20 cellular contexts compared by ENCODE assay signal in genomic region chr6:118992186-118992795, GRCh38. TPM values are rescaled to one million over a fixed set of nuclear protein-coding genes. Genes with fewer than 3 reads are reported as not detected.
DNase-seq lines count a peak whose midpoint lies in the region; TF ChIP-seq lines count a peak whose summit lies in the region.
"Had no signal": no experiment of that assay in that cellular context is flagged by ENCODE, and none has a peak within 500 bp of the region (broad histone marks: within the 10 kb centered on the region; RNA-seq: fewer than 3 reads in every experiment).

No MANE protein-coding gene starts in this region.

- no peaks in the 10 kb centered on the region for H3K4me1 Mint-ChIP-seq in activated naive CD4-positive, alpha-beta T cell treated with anti-CD3 and anti-CD28 coated beads, Interleukin-2, amount 50 U/mL, for 24 hours
- H3K4me1 Mint-ChIP-seq in activated naive CD4-positive, alpha-beta T cell treated with anti-CD3 and anti-CD28 coated beads for 36 hours (ENCODE audit: low read depth): no peaks in the 10 kb centered on the region
- H3K4me1 Mint-ChIP-seq: CD4-positive, alpha-beta memory T cell had no signal

- DNase-seq in activated naive CD4-positive, alpha-beta T cell treated with anti-CD3 and anti-CD28 coated beads for 36 hours: no peak
- DNase-seq in NCI-H524 treated with DMSO at 0.1 percent for 48 hours (lab: John Stamatoyannopoulos, UW) (peak; percentile 67), PC-9 (no peak), trophoblast cell (peak; percentile 77 to 86), osteoblast (ENCODE audit: insufficient read length, low spot score, missing footprints) (no peak), spleen (no peak), NAMALWA (ENCODE audit: low spot score) (no peak)
- DNase-seq: 8988T; ACHN; C1 segment of cervical spinal cord; Caco-2; CD4-positive, alpha-beta memory T cell; DMS53; DMS79 treated with DMSO at 0.1 percent for 48 hours; GF-D8; GOT3; HFFc6 had no signal

- H2AK5ac ChIP-seq in trophoblast cell (ENCODE audit: low read length): no peak overlapping the region

- H3K14ac ChIP-seq in trophoblast cell (ENCODE audit: low read length): no peak overlapping the region

- H3K4me3 ChIP-seq in PC-9 (no peak overlapping the region), trophoblast cell (ENCODE audit: low read depth, low read length) (no peak overlapping the region), osteoblast (ENCODE audit: insufficient read depth, low read length) (no peak overlapping the region), spleen (no peak overlapping the region)
- H3K4me3 ChIP-seq: A549, HAP-1 had no signal

- H3K9me3 ChIP-seq in PC-9 (ENCODE audit: insufficient read depth, low read depth) (no peaks in the 10 kb centered on the region), trophoblast cell (ENCODE audit: insufficient read depth, low read depth, low read length) (no peaks in the 10 kb centered on the region), osteoblast (ENCODE audit: low read depth, low read length) (no peaks in the 10 kb centered on the region), spleen (no peaks in the 10 kb centered on the region)
- H3K9me3 ChIP-seq: A549, Caco-2, HAP-1 had no signal

- no peak overlapping the region for H4K12ac ChIP-seq in trophoblast cell (ENCODE audit: low read depth, low read length)

- H3K4ac ChIP-seq in trophoblast cell (ENCODE audit: low read depth, low read length): no peak overlapping the region

- WGBS in trophoblast cell (ENCODE audit: extremely low coverage, insufficient coverage, insufficient read length): no CpG with 5 or more reads among the region's 4 CpGs
- WGBS in spleen, 5 donors: 82 to 95% (median 92%) methylated on average over 4 of the region's 4 CpGs

- no peak overlapping the region for H2BK5ac ChIP-seq in trophoblast cell (ENCODE audit: low read depth, low read length, poor library complexity)

- no peak overlapping the region for H2BK120ac ChIP-seq in trophoblast cell (ENCODE audit: insufficient read depth, low read length, poor library complexity)

- no peaks in the 10 kb centered on the region for H3K9me3 Mint-ChIP-seq in activated naive CD4-positive, alpha-beta T cell treated with anti-CD3 and anti-CD28 coated beads, Interleukin-2, amount 50 U/mL, for 24 hours
- no peaks in the 10 kb centered on the region for H3K9me3 Mint-ChIP-seq in activated naive CD4-positive, alpha-beta T cell treated with anti-CD3 and anti-CD28 coated beads for 36 hours
- H3K9me3 Mint-ChIP-seq: CD4-positive, alpha-beta memory T cell; HFFc6 had no signal

- CTCF ChIA-PET in activated naive CD4-positive, alpha-beta T cell treated with anti-CD3 and anti-CD28 coated beads for 36 hours (lab: Charles Lee): interaction anchor here (0.6 kb wide), 1 partner anchor 157 kb away, joined by 4 read pairs; no protein-coding TSS in a partner anchor
- CTCF ChIA-PET in PC-9 (lab: Charles Lee): no interaction called here

- no peak overlapping the region for H4K91ac ChIP-seq in trophoblast cell (ENCODE audit: low read depth, low read length)

- no peak overlapping the region for H4K8ac ChIP-seq in trophoblast cell (ENCODE audit: low read depth, low read length)

- intact Hi-C loops in activated naive CD4-positive, alpha-beta T cell treated with anti-CD3 and anti-CD28 coated beads for 36 hours (cut with micrococcal nuclease): no loop called here
- intact Hi-C loops in PC-9 (cut with micrococcal nuclease; ENCODE audit: unreplicated experiment): no loop called here
- intact Hi-C loops in spleen (cut with DNase I; ENCODE audit: low total_unique reads): no loop called here

- no peaks in the 10 kb centered on the region for H3K36me3 Mint-ChIP-seq in activated naive CD4-positive, alpha-beta T cell treated with anti-CD3 and anti-CD28 coated beads, Interleukin-2, amount 50 U/mL, for 24 hours
- peaks cover 3% of the 10 kb centered on the region for H3K36me3 Mint-ChIP-seq in activated naive CD4-positive, alpha-beta T cell treated with anti-CD3 and anti-CD28 coated beads for 36 hours (ENCODE audit: low read depth)
- H3K36me3 Mint-ChIP-seq: CD4-positive, alpha-beta memory T cell had no signal

- no peak overlapping the region for H3K4me3 Mint-ChIP-seq in activated naive CD4-positive, alpha-beta T cell treated with anti-CD3 and anti-CD28 coated beads, Interleukin-2, amount 50 U/mL, for 24 hours
- H3K4me3 Mint-ChIP-seq in activated naive CD4-positive, alpha-beta T cell treated with anti-CD3 and anti-CD28 coated beads for 36 hours: no peak overlapping the region
- H3K4me3 Mint-ChIP-seq: CD4-positive, alpha-beta memory T cell; HFFc6 had no signal

- no peak overlapping the region for H3K27ac ChIP-seq in PC-9
- no peak overlapping the region for H3K27ac ChIP-seq in trophoblast cell (ENCODE audit: low read depth, low read length)
- no peak overlapping the region for H3K27ac ChIP-seq in osteoblast (ENCODE audit: low read depth, low read length)
- no peak overlapping the region for H3K27ac ChIP-seq in spleen
- H3K27ac ChIP-seq: A549 had no signal

- no peak for TF ChIP-seq POLR2A in spleen (IDR thresholded peaks at IDR 0.05)

- H3K4me2 ChIP-seq in PC-9: no peak overlapping the region
- no peak overlapping the region for H3K4me2 ChIP-seq in trophoblast cell (ENCODE audit: low read length)
- no peak overlapping the region for H3K4me2 ChIP-seq in osteoblast (ENCODE audit: insufficient read depth, low read length)
- H3K4me2 ChIP-seq: A549 had no signal

- H2AFZ ChIP-seq in PC-9: 0 out of 2 replicates have a peak overlapping the region, but pooled peaks have one; percentile 1
- H2AFZ ChIP-seq in trophoblast cell (ENCODE audit: insufficient read depth, low read length, poor library complexity): no peak overlapping the region
- H2AFZ ChIP-seq in osteoblast (ENCODE audit: low read length): no peak overlapping the region

- H3K18ac ChIP-seq in trophoblast cell (ENCODE audit: low read length): no peak overlapping the region

- no peak for TF ChIP-seq CTCF in PC-9 (conservative IDR thresholded peaks at IDR 0.05)
- no peak for TF ChIP-seq CTCF in osteoblast (IDR thresholded peaks at IDR 0.05; ENCODE audit: extremely low read depth, low read depth, low read length)
- no peak for TF ChIP-seq CTCF in spleen (IDR thresholded peaks at IDR 0.05 in 8 of 11, conservative IDR thresholded peaks at IDR 0.05 in 3 of 11)

- no peak overlapping the region for H3K23ac ChIP-seq in trophoblast cell (ENCODE audit: low read length)

- H3K79me2 ChIP-seq in PC-9 (ENCODE audit: low read depth) (no peaks in the 10 kb centered on the region), trophoblast cell (ENCODE audit: control insufficient read depth, insufficient read depth, low read length, poor library complexity) (no peaks in the 10 kb centered on the region), osteoblast (ENCODE audit: insufficient read depth, low read length) (no peaks in the 10 kb centered on the region)

- no peak overlapping the region for H2BK12ac ChIP-seq in trophoblast cell (ENCODE audit: low read length)

- H3F3A ChIP-seq in PC-9 (ENCODE audit: insufficient read depth, low read depth): no peaks in the 10 kb centered on the region

- H3K27me3 Mint-ChIP-seq in activated naive CD4-positive, alpha-beta T cell treated with anti-CD3 and anti-CD28 coated beads, Interleukin-2, amount 50 U/mL, for 24 hours: no peaks in the 10 kb centered on the region
- H3K27me3 Mint-ChIP-seq in activated naive CD4-positive, alpha-beta T cell treated with anti-CD3 and anti-CD28 coated beads for 36 hours (ENCODE audit: low read depth): no peaks in the 10 kb centered on the region
- H3K27me3 Mint-ChIP-seq: CD4-positive, alpha-beta memory T cell had no signal

- H3K27me3 ChIP-seq in PC-9 (ENCODE audit: insufficient read depth, low read depth): no peaks in the 10 kb centered on the region
- H3K27me3 ChIP-seq in trophoblast cell (ENCODE audit: insufficient read depth, low read length): no peaks in the 10 kb centered on the region
- no peaks in the 10 kb centered on the region for H3K27me3 ChIP-seq in osteoblast (ENCODE audit: insufficient read depth, low read length)
- no peaks in the 10 kb centered on the region for H3K27me3 ChIP-seq in spleen (replicated peaks in 1 of 7)

- H3K9me2 ChIP-seq in PC-9 (ENCODE audit: insufficient read depth): no peaks in the 10 kb centered on the region

- no peaks in the 10 kb centered on the region for H3K79me1 ChIP-seq in trophoblast cell (ENCODE audit: low read length)

- no peaks in the 10 kb centered on the region for H3K4me1 ChIP-seq in PC-9 (replicated peaks; ENCODE audit: insufficient read depth)
- H3K4me1 ChIP-seq in trophoblast cell (ENCODE audit: control insufficient read depth in 1 of 2, insufficient read depth in 2 of 2, low read length in 2 of 2): peaks cover 0 to 4% of the 10 kb centered on the region in 2 experiments
- H3K4me1 ChIP-seq in osteoblast (ENCODE audit: insufficient read depth, low read length): no peaks in the 10 kb centered on the region
- H3K4me1 ChIP-seq in spleen: no peaks in the 10 kb centered on the region
- H3K4me1 ChIP-seq: A549, Caco-2, HAP-1 had no signal

- peak overlapping the region; percentile 52 for H3K27ac Mint-ChIP-seq in activated naive CD4-positive, alpha-beta T cell treated with anti-CD3 and anti-CD28 coated beads, Interleukin-2, amount 50 U/mL, for 24 hours
- no peak overlapping the region for H3K27ac Mint-ChIP-seq in activated naive CD4-positive, alpha-beta T cell treated with anti-CD3 and anti-CD28 coated beads for 36 hours
- H3K27ac Mint-ChIP-seq: CD4-positive, alpha-beta memory T cell; HFFc6 had no signal

- H4K20me1 ChIP-seq in PC-9 (ENCODE audit: insufficient read depth): no peaks in the 10 kb centered on the region
- H4K20me1 ChIP-seq in osteoblast (ENCODE audit: insufficient read depth, low read length): no peaks in the 10 kb centered on the region

- POLR2A ChIA-PET in PC-9 (lab: Charles Lee; ENCODE audit: unreplicated experiment): no interaction called here

- BruUV-seq in PC-9 (replicated peaks; lab: Mats Ljungman, UMichigan): no TSS peak

- H3K36me3 ChIP-seq in PC-9 (ENCODE audit: low read depth) (no peaks in the 10 kb centered on the region), trophoblast cell (ENCODE audit: control insufficient read depth in 1 of 2, insufficient read depth in 2 of 2, low read length in 2 of 2) (no peaks in the 10 kb centered on the region), osteoblast (ENCODE audit: insufficient read depth, low read length) (no peaks in the 10 kb centered on the region), spleen (no peaks in the 10 kb centered on the region)
- H3K36me3 ChIP-seq: HAP-1 had no signal

- no peak overlapping the region for H3K9ac ChIP-seq in trophoblast cell (ENCODE audit: low read length)

RNA-seq across cellular contexts. Expression of gene MCM9, which starts 57.3 kb away (rescaled TPM):
- total RNA-seq in activated naive CD4-positive, alpha-beta T cell treated with anti-CD3 and anti-CD28 coated beads for 36 hours: 10 to 100 TPM; 16.3 to 16.4 TPM
- total RNA-seq in PC-9 (2021): 14.4 and 18.1 TPM in 2 replicates
- polyA plus RNA-seq in trophoblast cell (2013): 4.6 and 5.0 TPM in 2 replicates
- total RNA-seq in osteoblast: 15.2 and 17.1 TPM in 2 replicates
- total RNA-seq in spleen: 10 to 100 TPM; 20.0 to 33.6 (median 24.3) TPM
- polyA plus RNA-seq in spleen: 1 to 10 TPM; 3.7 to 5.1 (median 4.5) TPM

Comparison
In these comparisons a context has a peak if more than half of its experiments do, and no peak if none do; other contexts are left out.
1. DNase-seq: peak in NCI-H524 treated with DMSO at 0.1 percent for 48 hours (single experiment) and trophoblast cell (2 of 2); none in activated naive CD4-positive, alpha-beta T cell treated with anti-CD3 and anti-CD28 coated beads for 36 hours (single experiment), PC-9 (0 of 2), osteoblast (single experiment), spleen (single experiment) and NAMALWA (single experiment).